In the genomic region with DNA sequence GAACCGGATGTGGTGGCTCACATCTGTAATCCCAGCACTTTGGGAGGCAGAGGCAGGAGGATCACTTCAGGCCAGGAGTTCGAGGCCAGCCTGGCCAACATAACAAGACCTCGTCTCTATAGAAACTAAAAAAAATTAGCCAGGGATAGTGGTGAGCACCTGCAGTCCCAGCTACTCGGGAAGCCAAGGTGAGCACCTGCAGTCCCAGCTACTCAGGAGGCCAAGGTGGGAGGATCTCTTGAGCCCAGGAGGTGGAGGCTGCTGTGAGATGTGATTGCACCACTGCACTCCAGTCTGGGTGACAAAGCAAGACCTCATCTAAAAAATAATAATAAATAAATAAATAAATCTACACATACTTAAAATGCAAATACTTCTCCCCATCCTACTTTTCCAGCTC, we compare ENCODE assay signal across 2 cellular contexts.
TF ChIP-seq lines count a peak whose summit lies in the region.

No MANE protein-coding gene starts in this region.

TF ChIP-seq in HepG2, 621 proteins besides CTCF, POLR2A, EP300 and RAD21:
- TF ChIP-seq AKAP8 (CRISPR knock-in tag; IDR thresholded peaks at IDR 0.05) (no peak), SMC3 (IDR thresholded peaks at IDR 0.05; ENCODE audit: low read length) (no peak), RNF2 (conservative IDR thresholded peaks at IDR 0.05; ENCODE audit: low read depth) (no peak), ZNF160 (CRISPR knock-in tag; IDR thresholded peaks at IDR 0.05) (no peak), ZNF543 (CRISPR knock-in tag; IDR thresholded peaks at IDR 0.05) (0 out of 2 replicates have a peak, but pooled peaks have one; percentile 0), ZFP36L2 (CRISPR knock-in tag; IDR thresholded peaks at IDR 0.05) (no peak), DNMT3B (CRISPR knock-in tag; conservative IDR thresholded peaks at IDR 0.05) (no peak), RBM22 (optimal IDR thresholded peaks at IDR 0.05; ENCODE audit: low read length) (peak; percentile 72), IKZF1 (IDR thresholded peaks at IDR 0.05) (no peak), ZNF180 (CRISPR knock-in tag; IDR thresholded peaks at IDR 0.05; ENCODE audit: borderline replicate concordance, low read depth) (no peak), CCAR2 (optimal IDR thresholded peaks at IDR 0.05; ENCODE audit: low read depth, low read length) (no peak), PAX8 (CRISPR knock-in tag; IDR thresholded peaks at IDR 0.05; ENCODE audit: borderline replicate concordance) (no peak)
- TF ChIP-seq, protein P1, sequence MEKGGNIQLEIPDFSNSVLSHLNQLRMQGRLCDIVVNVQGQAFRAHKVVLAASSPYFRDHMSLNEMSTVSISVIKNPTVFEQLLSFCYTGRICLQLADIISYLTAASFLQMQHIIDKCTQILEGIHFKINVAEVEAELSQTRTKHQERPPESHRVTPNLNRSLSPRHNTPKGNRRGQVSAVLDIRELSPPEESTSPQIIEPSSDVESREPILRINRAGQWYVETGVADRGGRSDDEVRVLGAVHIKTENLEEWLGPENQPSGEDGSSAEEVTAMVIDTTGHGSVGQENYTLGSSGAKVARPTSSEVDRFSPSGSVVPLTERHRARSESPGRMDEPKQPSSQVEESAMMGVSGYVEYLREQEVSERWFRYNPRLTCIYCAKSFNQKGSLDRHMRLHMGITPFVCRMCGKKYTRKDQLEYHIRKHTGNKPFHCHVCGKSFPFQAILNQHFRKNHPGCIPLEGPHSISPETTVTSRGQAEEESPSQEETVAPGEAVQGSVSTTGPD (CRISPR knock-in tag; IDR thresholded peaks at IDR 0.05) = no peak
- TF ChIP-seq, protein P2, sequence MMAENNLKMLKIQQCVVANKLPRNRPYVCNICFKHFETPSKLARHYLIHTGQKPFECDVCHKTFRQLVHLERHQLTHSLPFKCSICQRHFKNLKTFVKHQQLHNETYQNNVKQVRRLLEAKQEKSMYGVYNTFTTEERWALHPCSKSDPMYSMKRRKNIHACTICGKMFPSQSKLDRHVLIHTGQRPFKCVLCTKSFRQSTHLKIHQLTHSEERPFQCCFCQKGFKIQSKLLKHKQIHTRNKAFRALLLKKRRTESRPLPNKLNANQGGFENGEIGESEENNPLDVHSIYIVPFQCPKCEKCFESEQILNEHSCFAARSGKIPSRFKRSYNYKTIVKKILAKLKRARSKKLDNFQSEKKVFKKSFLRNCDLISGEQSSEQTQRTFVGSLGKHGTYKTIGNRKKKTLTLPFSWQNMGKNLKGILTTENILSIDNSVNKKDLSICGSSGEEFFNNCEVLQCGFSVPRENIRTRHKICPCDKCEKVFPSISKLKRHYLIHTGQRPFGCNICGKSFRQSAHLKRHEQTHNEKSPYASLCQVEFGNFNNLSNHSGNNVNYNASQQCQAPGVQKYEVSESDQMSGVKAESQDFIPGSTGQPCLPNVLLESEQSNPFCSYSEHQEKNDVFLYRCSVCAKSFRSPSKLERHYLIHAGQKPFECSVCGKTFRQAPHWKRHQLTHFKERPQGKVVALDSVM (CRISPR knock-in tag; IDR thresholded peaks at IDR 0.05) = peak; percentile 94
TF ChIP-seq in HepG2: peak in this region for 3.

TF ChIP-seq in GM12891, 5 proteins besides CTCF, POLR2A, EP300 and RAD21:
- TF ChIP-seq SPI1 (IDR thresholded peaks at IDR 0.05; ENCODE audit: low read depth, low read length) (no peak), TAF1 (IDR thresholded peaks at IDR 0.05; ENCODE audit: low read depth, low read length) (no peak)
